In genomic region chr14:96762650-96763049, GRCh38 we compare ENCODE assay signal across 8 cellular contexts. TPM values are rescaled to one million over a fixed set of nuclear protein-coding genes. Genes with fewer than 3 reads are reported as not detected.
DNase-seq lines count a peak whose midpoint lies in the region; ATAC-seq and TF ChIP-seq lines count a peak whose summit lies in the region.

No MANE protein-coding gene starts in this region.

- H3K4me3 Mint-ChIP-seq in Caco-2 (ENCODE audit: unreplicated experiment), result peak overlapping the region; percentile 64

- DNase-seq in Caco-2 (peak; percentile 58 to 71), NCI-H1092 treated with DMSO at 0.1 percent for 48 hours (lab: John Stamatoyannopoulos, UW) (peak; percentile 34), SW 1271 (lab: John Stamatoyannopoulos, UW) (peak; percentile 28 to 75), fibroblast of the aortic adventitia (ENCODE audit: low read depth) (peak; percentile 57), psoas muscle (no peak), dedifferentiated amniotic fluid mesenchymal stem cell (ENCODE audit: extremely low spot score) (no peak)

- H3K27ac ChIP-seq in psoas muscle, result no peak overlapping the region

- no peaks in the 10 kb centered on the region for H3K4me1 Mint-ChIP-seq in Caco-2 (ENCODE audit: low read depth, unreplicated experiment)

- no peak overlapping the region for H3K27ac Mint-ChIP-seq in Caco-2 (ENCODE audit: unreplicated experiment)

- no peak for TF ChIP-seq CTCF in Caco-2 (IDR thresholded peaks at IDR 0.05; ENCODE audit: insufficient read depth in 1 of 2, low read depth in 1 of 2, low read length in 1 of 2, severe bottlenecking in 1 of 2, unreplicated experiment in 1 of 2)
- no peak for TF ChIP-seq CTCF in fibroblast of the aortic adventitia (IDR thresholded peaks at IDR 0.05; ENCODE audit: insufficient read depth, low read length)
- no peak for TF ChIP-seq CTCF in psoas muscle (IDR thresholded peaks at IDR 0.05)

- CTCF ChIA-PET in Caco-2 (lab: Charles Lee), result interaction anchor here (0.6 to 1.1 kb wide), 3 partner anchors 21 to 455 kb away, joined by 3 to 6 read pairs (median 3); no protein-coding TSS in a partner anchor

- H3K27me3 ChIP-seq in Caco-2 (replicated peaks; ENCODE audit: control insufficient read depth, insufficient read depth, low read length), result no peaks in the 10 kb centered on the region
- H3K27me3 ChIP-seq in psoas muscle (ENCODE audit: insufficient read depth in 3 of 3, low read length in 2 of 3), result peaks cover 0 to 4% (median 0%) of the 10 kb centered on the region in 3 donors

- no TSS peak for BruUV-seq in Caco-2 (replicated peaks; lab: Mats Ljungman, UMichigan)

- H3K36me3 Mint-ChIP-seq in Caco-2 (ENCODE audit: insufficient read depth, unreplicated experiment), result no peaks in the 10 kb centered on the region

- H3K36me3 ChIP-seq in Caco-2 (ENCODE audit: control insufficient read depth, insufficient read depth, low read length), result no peaks in the 10 kb centered on the region
- H3K36me3 ChIP-seq in psoas muscle (ENCODE audit: insufficient read depth in 1 of 2, low read depth in 1 of 2), result no peaks in the 10 kb centered on the region

- H3K9me3 Mint-ChIP-seq in Caco-2 (ENCODE audit: unreplicated experiment), result no peaks in the 10 kb centered on the region

- ATAC-seq in GM18867 (IDR thresholded peaks at IDR 0.05; ENCODE audit: unreplicated experiment), result peak; percentile 76
- peak; percentile 97 for ATAC-seq in HG02943 (IDR thresholded peaks at IDR 0.05; ENCODE audit: low read depth, unreplicated experiment)
- ATAC-seq in psoas muscle, result peak; percentile 56 to 89 (median 80)

- POLR2A ChIA-PET in Caco-2 (lab: Charles Lee), result interaction anchor here (1.0 kb wide), 1 partner anchor 34 kb away, joined by 5 read pairs; no protein-coding TSS in a partner anchor

- peaks cover 11% of the 10 kb centered on the region for H3K27me3 Mint-ChIP-seq in Caco-2 (ENCODE audit: insufficient read depth, unreplicated experiment)

- intact Hi-C loops in Caco-2 (cut with micrococcal nuclease; ENCODE audit: unreplicated experiment) (loop anchor here (2.0 kb wide), 1 partner anchor 34 kb away; the partner anchor contains the start of gene VRK1), psoas muscle (cut with DNase I) (no loop called here)

- WGBS in psoas muscle, 3 donors, result 2 to 9% (median 5%) methylated on average over 3 of the region's 3 CpGs

- H3K4me3 ChIP-seq in Caco-2 (ENCODE audit: low read depth, low read length), result no peak overlapping the region
- H3K4me3 ChIP-seq in fibroblast of the aortic adventitia (ENCODE audit: low read depth, low read length), result no peak overlapping the region
- peak overlapping the region; percentile 33 for H3K4me3 ChIP-seq in psoas muscle

- no peaks in the 10 kb centered on the region for H3K9me3 ChIP-seq in Caco-2
- H3K9me3 ChIP-seq in psoas muscle, result no peaks in the 10 kb centered on the region

- H3K4me1 ChIP-seq in Caco-2, result no peaks in the 10 kb centered on the region
- no peaks in the 10 kb centered on the region for H3K4me1 ChIP-seq in psoas muscle

RNA-seq across cellular contexts. Expression of gene VRK1, which starts 34.5 kb away (rescaled TPM):
- total RNA-seq in Caco-2 (2022), result 35.3 and 42.1 TPM in 2 replicates
- total RNA-seq in fibroblast of the aortic adventitia (ENCODE audit: low replicate concordance), result 18.6 and 34.0 TPM in 2 replicates
- total RNA-seq in psoas muscle, result 1 to 10 TPM; 2.5 to 4.3 (median 3.1) TPM
- polyA plus RNA-seq in psoas muscle, result 1 to 10 TPM; 4.0 to 4.9 (median 4.3) TPM

Comparison
In these comparisons a context has a peak if more than half of its experiments do, and no peak if none do; other contexts are left out.
1. DNase-seq: peak in Caco-2 (2 of 2), NCI-H1092 treated with DMSO at 0.1 percent for 48 hours (single experiment), SW 1271 (2 of 2) and fibroblast of the aortic adventitia (single experiment); none in psoas muscle (0 of 2) and dedifferentiated amniotic fluid mesenchymal stem cell (single experiment).
2. Peak in every context shown above with its lines, with median percentiles within 50 percentile points of each other: ATAC-seq.